8 cellular contexts compared by ENCODE assay signal in genomic region chr6:12011276-12012112, GRCh38. TPM values are rescaled to one million over a fixed set of nuclear protein-coding genes. Genes with fewer than 3 reads are reported as not detected.
DNase-seq lines count a peak whose midpoint lies in the region; ATAC-seq and TF ChIP-seq lines count a peak whose summit lies in the region.

No MANE protein-coding gene starts in this region.

- intact Hi-C loops in left ventricle myocardium superior (cut with micrococcal nuclease), result no loop called here

- H3K27ac Mint-ChIP-seq in T-helper 17 cell, result peak overlapping the region; percentile 100

- no peak for TF ChIP-seq CTCF in retinal pigment epithelial cell (conservative IDR thresholded peaks at IDR 0.05; ENCODE audit: low read depth, low read length)

- peak; percentile 75 for DNase-seq in NCI-H187 treated with DMSO at 0.1 percent for 48 hours (lab: John Stamatoyannopoulos, UW)
- DNase-seq in T-helper 17 cell, result peak; percentile 91 to 97 (median 95)
- DNase-seq in amygdala (lab: John Stamatoyannopoulos, UW), result peak; percentile 47 to 96 (median 88)
- peak; percentile 99 for DNase-seq in left ventricle myocardium superior
- peak; percentile 86 for DNase-seq in retinal pigment epithelial cell (ENCODE audit: low read depth)
- DNase-seq in cerebellar nuclear complex (lab: John Stamatoyannopoulos, UW), result no peak

- ATAC-seq in GM18505 (IDR thresholded peaks at IDR 0.05; ENCODE audit: unreplicated experiment) (peak; percentile 58), HG02885 (IDR thresholded peaks at IDR 0.05; ENCODE audit: poor library complexity, unreplicated experiment) (peak; percentile 65), T-helper 17 cell (peak; percentile 76), left ventricle myocardium superior (peak; percentile 93)

- no peaks in the 10 kb centered on the region for H3K27me3 Mint-ChIP-seq in T-helper 17 cell

- H3K36me3 Mint-ChIP-seq in T-helper 17 cell (ENCODE audit: low read depth), result peaks cover 9% of the 10 kb centered on the region

- peak overlapping the region; percentile 99 for H3K4me3 Mint-ChIP-seq in T-helper 17 cell

- H3K9me3 ChIP-seq in T-helper 17 cell (ENCODE audit: control insufficient read depth, low read length, poor library complexity, severe bottlenecking), result no peaks in the 10 kb centered on the region

- peaks cover 26% of the 10 kb centered on the region for H3K4me1 Mint-ChIP-seq in T-helper 17 cell

- H3K4me3 ChIP-seq in retinal pigment epithelial cell (ENCODE audit: low read length), result peak overlapping the region; percentile 43

- TF ChIP-seq POLR2A in GM18505 (IDR thresholded peaks at IDR 0.05; ENCODE audit: borderline replicate concordance, extremely low read depth, insufficient read depth, insufficient read length), result peak; percentile 52

RNA-seq across cellular contexts. Expression of gene HIVEP1, which starts 0.6 kb away (rescaled TPM):
- total RNA-seq in T-helper 17 cell, result 10 to 100 TPM; 63.4 to 70.0 TPM
- 13.4 TPM for total RNA-seq in left ventricle myocardium superior

Comparison
In these comparisons a context has a peak if more than half of its experiments do, and no peak if none do; other contexts are left out.
1. DNase-seq: peak in NCI-H187 treated with DMSO at 0.1 percent for 48 hours (single experiment), T-helper 17 cell (3 of 3), amygdala (56 of 56), left ventricle myocardium superior (single experiment) and retinal pigment epithelial cell (single experiment); none in cerebellar nuclear complex (0 of 2).
2. Peak in every context shown above with its lines, with median percentiles within 50 percentile points of each other: ATAC-seq.